ENCODE assay signal across 8 cellular contexts in the genomic region with DNA sequence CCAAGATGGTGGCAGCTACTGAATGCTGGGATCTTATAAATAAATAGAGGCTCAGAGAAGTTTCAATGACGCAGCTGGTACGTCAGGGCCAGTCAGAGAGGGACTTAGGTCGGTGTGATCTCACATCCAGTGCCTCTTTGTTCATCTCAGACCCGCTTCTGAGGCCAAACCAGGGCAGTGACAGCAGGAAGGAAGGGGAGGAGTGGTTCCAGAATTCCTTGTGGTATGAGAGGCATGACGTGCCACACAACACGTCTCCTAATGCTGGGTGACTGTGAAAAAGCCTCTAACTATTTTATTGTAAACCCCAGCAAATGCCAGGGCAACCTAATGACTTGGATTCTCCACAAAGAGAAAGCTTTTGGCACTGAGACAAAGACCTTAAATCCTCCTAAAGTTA.
A peak's percentile ranks its signal among the peaks of the same experiment; 100 is the strongest.
DNase-seq lines count a peak whose midpoint lies in the region; ATAC-seq, FAIRE-seq and TF ChIP-seq lines count a peak whose summit lies in the region.

No MANE protein-coding gene starts in this region.

- H4K8ac ChIP-seq in H1 (ENCODE audit: extremely low read depth, insufficient read depth, low read length), result no peak overlapping the region

- CTCF ChIA-PET in H1 (lab: Charles Lee; ENCODE audit: partially characterized antibody), result interaction anchor here (0.9 to 1.8 kb wide), 5 partner anchors 8 to 556 kb away, joined by 4 read pairs; no protein-coding TSS in a partner anchor
- CTCF ChIA-PET in naive thymus-derived CD4-positive, alpha-beta T cell (lab: Charles Lee), result interaction anchor here (0.6 to 1.5 kb wide), 5 partner anchors 13 to 837 kb away, joined by 3 to 4 read pairs (median 3); no protein-coding TSS in a partner anchor

- peak overlapping the region; percentile 31; the same call in 1 of the 2 replicates for H2BK12ac ChIP-seq in H1 (ENCODE audit: low read depth, low read length)

- TF ChIP-seq EP300 in H1 (IDR thresholded peaks at IDR 0.05; ENCODE audit: borderline replicate concordance in 1 of 2, low read depth in 2 of 2, low read length in 2 of 2), result no peak

- H3K79me1 ChIP-seq in H1 (ENCODE audit: low read depth, low read length), result no peaks in the 10 kb centered on the region

- intact Hi-C loops in naive thymus-derived CD4-positive, alpha-beta T cell (cut with micrococcal nuclease), result loop anchor here in 1 of 2 donors (5.0 kb wide), 1 partner anchor 123 kb away; no protein-coding TSS in a partner anchor

- peak; percentile 79 for ATAC-seq in naive thymus-derived CD4-positive, alpha-beta T cell
- ATAC-seq in GM18520 (IDR thresholded peaks at IDR 0.05; ENCODE audit: unreplicated experiment), result no peak

- DNase-seq in AG10803 (ENCODE audit: low read depth) (peak; percentile 94), RCC 7860 (ENCODE audit: low spot score) (peak; percentile 31), H1 (ENCODE audit: low read depth in 1 of 2, low spot score in 2 of 2) (no peak), NCI-H345 (lab: John Stamatoyannopoulos, UW) (no peak), activated gamma-delta T cell treated with Interleukin-2 at 50 U/mL for 16 hours (no peak)
- DNase-seq in naive thymus-derived CD4-positive, alpha-beta T cell, result peak in 6 of 9 donors; percentile 33 to 63 (median 47)
- DNase-seq in activated effector memory CD4-positive, alpha-beta T cell treated with Interleukin-2 at 50 U/mL for 16 hours, result no peak

- no peaks in the 10 kb centered on the region for H3K4me1 ChIP-seq in H1 (replicated peaks in 1 of 4; ENCODE audit: control insufficient read depth in 3 of 4, insufficient read depth in 4 of 4, low read length in 3 of 4)
- peaks cover 0 to 25% of the 10 kb centered on the region in 2 donors for H3K4me1 ChIP-seq in naive thymus-derived CD4-positive, alpha-beta T cell (ENCODE audit: control insufficient read depth in 2 of 2, insufficient read depth in 2 of 2, low read length in 2 of 2)

- no peak overlapping the region for H3K4ac ChIP-seq in H1 (replicated peaks; ENCODE audit: insufficient read length, low read depth, low read length)

- TF ChIP-seq RAD21 in H1 (IDR thresholded peaks at IDR 0.05 in 1 of 2, conservative IDR thresholded peaks at IDR 0.05 in 1 of 2; ENCODE audit: low read depth in 2 of 2, low read length in 2 of 2), result no peak

- H3K9me3 ChIP-seq in H1 (ENCODE audit: insufficient read depth in 2 of 2, low read depth in 1 of 2, low read length in 1 of 2), result no peaks in the 10 kb centered on the region
- no peaks in the 10 kb centered on the region for H3K9me3 ChIP-seq in naive thymus-derived CD4-positive, alpha-beta T cell (ENCODE audit: control insufficient read depth in 2 of 3, low read length in 3 of 3)

- H3K14ac ChIP-seq in H1 (ENCODE audit: insufficient read length), result no peak overlapping the region

- FAIRE-seq in RCC 7860 (lab: Jason Lieb, UNC) (no peak), H1 (lab: Jason Lieb, UNC) (no peak)

- H3K23ac ChIP-seq in H1 (ENCODE audit: insufficient read length), result no peak overlapping the region

- TF ChIP-seq CTCF in AG10803 (conservative IDR thresholded peaks at IDR 0.05; ENCODE audit: low read length) (no peak), H1 (IDR thresholded peaks at IDR 0.05; ENCODE audit: control extremely low read depth in 1 of 3, insufficient read depth in 1 of 3, low read depth in 1 of 3, low read length in 3 of 3) (no peak)

- H4K5ac ChIP-seq in H1 (ENCODE audit: insufficient read length, low read depth, low read length), result no peak overlapping the region

- peaks cover 0 to 1% (median 0%) of the 10 kb centered on the region in 5 donors for H3K36me3 Mint-ChIP-seq in naive thymus-derived CD4-positive, alpha-beta T cell

- H2BK20ac ChIP-seq in H1 (ENCODE audit: low read length), result no peak overlapping the region; the same call in 1 of the 2 replicates

- no peak overlapping the region for H2AFZ ChIP-seq in H1 (ENCODE audit: low read length)

- H3K18ac ChIP-seq in H1 (ENCODE audit: extremely low read depth, low read length), result no peak overlapping the region

- no peak overlapping the region for H4K91ac ChIP-seq in H1 (replicated peaks; ENCODE audit: insufficient read length, low read length)

- H3K27ac ChIP-seq in H1 (ENCODE audit: low read depth, low read length), result no peak overlapping the region
- no peak overlapping the region for H3K27ac ChIP-seq in naive thymus-derived CD4-positive, alpha-beta T cell (ENCODE audit: low read depth, low read length)

- H2AK5ac ChIP-seq in H1 (ENCODE audit: low read depth, low read length), result no peak overlapping the region; the same call in 1 of the 2 replicates

- H3K27ac Mint-ChIP-seq in naive thymus-derived CD4-positive, alpha-beta T cell, result peak overlapping the region in 7 of 9 donors; percentile 9 to 86 (median 73)

- H3K9me3 Mint-ChIP-seq in naive thymus-derived CD4-positive, alpha-beta T cell, result no peaks in the 10 kb centered on the region

- H3K23me2 ChIP-seq in H1 (ENCODE audit: low read depth, low read length), result no peaks in the 10 kb centered on the region

- H3K56ac ChIP-seq in H1 (replicated peaks; ENCODE audit: insufficient read length, low read depth, low read length), result no peak overlapping the region

- no peak overlapping the region for H2BK120ac ChIP-seq in H1 (replicated peaks; ENCODE audit: low read depth, low read length)

- H3K4me2 ChIP-seq in H1 (ENCODE audit: insufficient read depth in 1 of 2, low read depth in 2 of 2, low read length in 2 of 2), result no peak overlapping the region

- no peak overlapping the region for H2BK15ac ChIP-seq in H1 (ENCODE audit: low read length)

- H3K36me3 ChIP-seq in H1 (ENCODE audit: control insufficient read depth in 2 of 4, insufficient read depth in 4 of 4, low read length in 3 of 4), result no peaks in the 10 kb centered on the region
- no peaks in the 10 kb centered on the region for H3K36me3 ChIP-seq in naive thymus-derived CD4-positive, alpha-beta T cell (ENCODE audit: control insufficient read depth in 2 of 3, insufficient read depth in 3 of 3, low read length in 3 of 3)

- no peak overlapping the region for H3K9ac ChIP-seq in H1 (replicated peaks in 1 of 4; ENCODE audit: extremely low read depth in 1 of 4, low read depth in 3 of 4, low read length in 3 of 4)

- no peak for TF ChIP-seq POLR2A in H1 (IDR thresholded peaks at IDR 0.05; ENCODE audit: control extremely low read depth in 1 of 2, low read depth in 2 of 2, low read length in 2 of 2)

- H3K4me3 Mint-ChIP-seq in naive thymus-derived CD4-positive, alpha-beta T cell, result peak overlapping the region in 7 of 10 donors; percentile 33 to 74 (median 60)

- H4K20me1 ChIP-seq in H1 (replicated peaks in 1 of 2; ENCODE audit: control insufficient read depth in 1 of 2, insufficient read depth in 2 of 2, low read length in 2 of 2), result no peaks in the 10 kb centered on the region

- H2BK5ac ChIP-seq in H1 (ENCODE audit: low read depth, low read length), result no peak overlapping the region

- no peaks in the 10 kb centered on the region for H3K79me2 ChIP-seq in H1 (ENCODE audit: control insufficient read depth in 1 of 2, insufficient read depth in 2 of 2, low read length in 2 of 2)

- H3K4me3 ChIP-seq in AG10803 (ENCODE audit: low read length), result no peak overlapping the region
- H3K4me3 ChIP-seq in H1 (ENCODE audit: extremely low read depth in 1 of 4, insufficient read depth in 2 of 4, low read depth in 3 of 4, low read length in 4 of 4), result no peak overlapping the region
- no peak overlapping the region for H3K4me3 ChIP-seq in naive thymus-derived CD4-positive, alpha-beta T cell (ENCODE audit: low read length)

- no peaks in the 10 kb centered on the region for H3K27me3 ChIP-seq in H1 (replicated peaks in 1 of 4; ENCODE audit: control insufficient read depth in 3 of 4, extremely low read depth in 1 of 4, insufficient read depth in 3 of 4, low read length in 3 of 4)
- H3K27me3 ChIP-seq in naive thymus-derived CD4-positive, alpha-beta T cell (ENCODE audit: control insufficient read depth in 2 of 2, insufficient read depth in 2 of 2, low read length in 2 of 2), result no peaks in the 10 kb centered on the region

- H3K4me1 Mint-ChIP-seq in naive thymus-derived CD4-positive, alpha-beta T cell, result peaks cover 28 to 55% (median 44%) of the 10 kb centered on the region in 7 donors

- POLR2A ChIA-PET in H1 (lab: Charles Lee; ENCODE audit: partially characterized antibody), result no interaction called here
- POLR2A ChIA-PET in naive thymus-derived CD4-positive, alpha-beta T cell (lab: Charles Lee), result interaction anchor here (0.7 to 1.3 kb wide), 6 partner anchors 8 to 21 kb away, joined by 3 to 11 read pairs (median 4); no protein-coding TSS in a partner anchor

- WGBS in H1 (ENCODE audit: extremely low coverage in 1 of 2, insufficient coverage in 1 of 2, insufficient read length in 1 of 2, insufficient replicate concordance in 2 of 2, low coverage in 1 of 2, low lambda C conversion rate in 2 of 2, missing lambda C conversion rate in 1 of 2), 2 experiments, result 83% methylated on average over 6 of the region's 6 CpGs; no CpG with 5 or more reads in 1 of the 2 experiments

- peaks cover 0 to 3% (median 0%) of the 10 kb centered on the region in 5 donors for H3K27me3 Mint-ChIP-seq in naive thymus-derived CD4-positive, alpha-beta T cell

TF ChIP-seq in H1, 55 proteins besides CTCF, POLR2A, EP300 and RAD21 (continues in another document):
- TF ChIP-seq USF2 (IDR thresholded peaks at IDR 0.05; ENCODE audit: low read length), result no peak
- TF ChIP-seq SIRT6 (IDR thresholded peaks at IDR 0.05; ENCODE audit: low read length), result no peak

Comparison
In these comparisons a context has a peak if more than half of its experiments do, and no peak if none do; other contexts are left out.
1. DNase-seq: peak in AG10803 (single experiment), RCC 7860 (single experiment) and naive thymus-derived CD4-positive, alpha-beta T cell (6 of 9); none in H1 (0 of 2), NCI-H345 (single experiment), activated effector memory CD4-positive, alpha-beta T cell treated with Interleukin-2 at 50 U/mL for 16 hours (single experiment) and activated gamma-delta T cell treated with Interleukin-2 at 50 U/mL for 16 hours (single experiment).